In genomic region chr17:28950752-28951427, GRCh38 we compare ENCODE assay signal across 8 cellular contexts. TPM values are rescaled to one million over a fixed set of nuclear protein-coding genes. Genes with fewer than 3 reads are reported as not detected.
DNase-seq lines count a peak whose midpoint lies in the region; ATAC-seq and TF ChIP-seq lines count a peak whose summit lies in the region.

No MANE protein-coding gene starts in this region.

- no peak for TF ChIP-seq EP300 in Ishikawa (IDR thresholded peaks at IDR 0.05; ENCODE audit: borderline replicate concordance)

- H3K9me3 Mint-ChIP-seq in Calu3 (ENCODE audit: low read depth, unreplicated experiment) (no peaks in the 10 kb centered on the region), natural killer cell (no peaks in the 10 kb centered on the region)

- no peak for ATAC-seq in natural killer cell
- no peak for ATAC-seq in HG02642 (IDR thresholded peaks at IDR 0.05; ENCODE audit: poor library complexity, unreplicated experiment)
- ATAC-seq in HG03439 (IDR thresholded peaks at IDR 0.05; ENCODE audit: unreplicated experiment): no peak

- H3K4me1 ChIP-seq in colonic mucosa: no peaks in the 10 kb centered on the region

- H3K27ac Mint-ChIP-seq in Calu3 (ENCODE audit: unreplicated experiment) (peak overlapping the region; percentile 97), natural killer cell (no peak overlapping the region)

- no peaks in the 10 kb centered on the region for H3K36me3 ChIP-seq in colonic mucosa

- DNase-seq in Calu3 (no peak), colonic mucosa (peak; percentile 49), natural killer cell (no peak), HUDEP-2 (lab: John Stamatoyannopoulos, UW; ENCODE audit: unreplicated experiment in 76 of 76) (no peak), putamen (ENCODE audit: low spot score) (no peak)

- H3K27me3 Mint-ChIP-seq in Calu3 (ENCODE audit: unreplicated experiment) (no peaks in the 10 kb centered on the region), natural killer cell (ENCODE audit: low read depth in 2 of 2) (no peaks in the 10 kb centered on the region)

- H3K4me3 Mint-ChIP-seq in Calu3 (ENCODE audit: low read depth, unreplicated experiment) (no peak overlapping the region), natural killer cell (peak overlapping the region; percentile 95)

- H3K27ac ChIP-seq in colonic mucosa: peak overlapping the region; percentile 98

- H3K36me3 Mint-ChIP-seq in Calu3 (ENCODE audit: insufficient read depth, unreplicated experiment) (peaks cover 29% of the 10 kb centered on the region), natural killer cell (no peaks in the 10 kb centered on the region)

- CTCF ChIA-PET in Calu3 (lab: Charles Lee): interaction anchor here (0.6 to 1.4 kb wide), 3 partner anchors 15 to 208 kb away, joined by 5 to 8 read pairs (median 6); no protein-coding TSS in a partner anchor

- peak overlapping the region; percentile 91 for H3K4me3 ChIP-seq in colonic mucosa

- no peaks in the 10 kb centered on the region for H3K4me1 Mint-ChIP-seq in Calu3 (ENCODE audit: low read depth, unreplicated experiment)
- H3K4me1 Mint-ChIP-seq in natural killer cell: peaks cover 25 to 30% of the 10 kb centered on the region in 2 donors

- no TSS peak for BruUV-seq in Calu3 (replicated peaks; lab: Mats Ljungman, UMichigan)

- no peaks in the 10 kb centered on the region for H3K9me3 ChIP-seq in colonic mucosa

- TF ChIP-seq RAD21 in Ishikawa (IDR thresholded peaks at IDR 0.05; ENCODE audit: low read depth): no peak

- H3K27me3 ChIP-seq in colonic mucosa: no peaks in the 10 kb centered on the region

- H3K9ac ChIP-seq in colonic mucosa (ENCODE audit: low read depth in 2 of 2, low read length in 2 of 2): peak overlapping the region; percentile 93 to 94

- TF ChIP-seq CTCF in Calu3 (IDR thresholded peaks at IDR 0.05; ENCODE audit: unreplicated experiment): no peak
- no peak for TF ChIP-seq CTCF in colonic mucosa (IDR thresholded peaks at IDR 0.05)
- no peak for TF ChIP-seq CTCF in natural killer cell (IDR thresholded peaks at IDR 0.05)

- intact Hi-C loops in Calu3 (cut with micrococcal nuclease; ENCODE audit: unreplicated experiment): no loop called here
- intact Hi-C loops in colonic mucosa (cut with DNase I): no loop called here
- intact Hi-C loops in natural killer cell (cut with micrococcal nuclease): loop anchor here (1.0 to 5.0 kb wide), 2 partner anchors 166 to 232 kb away; partner anchors contain the start of gene RPL23A

TF ChIP-seq in Ishikawa, 13 proteins besides CTCF, POLR2A, EP300 and RAD21:
- TF ChIP-seq YY1 (IDR thresholded peaks at IDR 0.05; ENCODE audit: low read depth): no peak
- peak; percentile 57 for TF ChIP-seq ZBTB7A (IDR thresholded peaks at IDR 0.05; ENCODE audit: low read depth)

RNA-seq across cellular contexts. Expression of gene PHF12, which starts 0.4 kb away (rescaled TPM):
- total RNA-seq in Calu3 (2022) (54.0 and 57.6 TPM in 2 replicates), colonic mucosa (10 to 100 TPM; 37.7 to 42.2 TPM), natural killer cell (100 to 1,000 TPM; 163 to 177 (median 171) TPM)

RNA-seq across cellular contexts. Expression of gene DHRS13, which starts 48.0 kb away (rescaled TPM):
- total RNA-seq in Calu3 (2022) (19.2 and 23.2 TPM in 2 replicates), colonic mucosa (10 to 100 TPM in 1 of 2 donors, 1 to 10 TPM in 1; 8.7 to 22.8 TPM), natural killer cell (10 to 100 TPM; 22.5 to 27.3 (median 23.2) TPM)

RNA-seq across cellular contexts. Expression of gene FLOT2, which starts 53.4 kb away (rescaled TPM):
- total RNA-seq in Calu3 (2022): 152 and 155 TPM in 2 replicates
- 100 to 1,000 TPM in 1 of 2 donors, 10 to 100 TPM in 1; 92.1 to 125 TPM for total RNA-seq in colonic mucosa
- 100 to 1,000 TPM; 132 to 152 (median 152) TPM for total RNA-seq in natural killer cell

RNA-seq across cellular contexts. Expression of gene SEZ6, which starts 54.9 kb away (rescaled TPM):
- total RNA-seq in Calu3 (2022): not detected in 2 replicates
- total RNA-seq in colonic mucosa: under 1 TPM in 1 of 2 donors, not detected in 1; 0.37 TPM
- 1 to 10 TPM in 1 of 3 donors, under 1 TPM in 2; 0.33 to 1.4 (median 0.97) TPM for total RNA-seq in natural killer cell
